Comparison of ENCODE assay signal across 2 cellular contexts in the genomic region with DNA sequence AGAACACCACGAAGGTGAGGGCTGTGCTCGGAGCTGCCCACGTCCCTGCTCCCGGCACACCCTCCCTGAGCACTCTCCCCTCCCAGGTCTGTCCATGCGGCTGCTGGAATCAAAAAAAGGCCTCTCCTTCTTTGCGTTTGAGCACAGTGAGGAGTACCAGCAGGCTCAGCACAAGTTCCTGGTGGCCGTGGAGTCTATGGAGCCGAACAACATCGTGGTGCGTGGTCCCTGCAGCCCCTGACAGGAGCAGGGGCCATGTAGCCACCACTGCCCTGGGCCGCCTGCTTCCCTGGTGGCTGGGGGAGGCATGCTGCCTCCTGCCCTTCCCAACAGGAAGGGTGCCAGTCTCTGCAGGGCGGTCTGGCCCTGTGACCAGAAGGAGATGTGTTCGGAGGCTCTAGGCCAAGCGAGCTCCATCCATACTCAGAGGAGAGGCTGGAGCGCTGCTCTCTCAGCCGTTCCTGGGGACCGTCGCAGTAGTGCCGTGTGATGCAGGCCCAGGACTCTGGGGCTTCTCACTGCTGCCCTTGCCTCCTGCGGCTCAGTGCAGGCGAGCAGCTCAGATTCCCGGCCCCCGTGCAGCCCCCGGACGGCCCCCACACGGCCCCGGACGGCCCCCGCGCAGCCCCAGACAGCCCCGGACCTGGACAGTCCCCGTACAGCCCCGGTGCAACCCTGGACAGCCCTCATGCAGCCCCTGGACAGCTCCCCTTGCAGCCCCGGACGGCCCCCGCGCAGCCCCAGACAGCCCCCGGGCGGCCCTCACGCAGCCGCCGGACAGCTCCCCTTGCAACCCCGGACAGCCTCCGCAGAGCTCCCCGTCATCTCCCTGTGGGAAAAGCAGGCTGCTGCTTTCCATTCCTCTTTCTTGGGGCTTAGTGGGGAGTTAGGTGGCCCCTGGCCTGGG.
TF ChIP-seq lines count a peak whose summit lies in the region.

No MANE protein-coding gene starts in this region.

TF ChIP-seq in A549, 52 proteins besides CTCF, POLR2A, EP300 and RAD21:
- TF ChIP-seq CBX8 (IDR thresholded peaks at IDR 0.05) (no peak), ZC3H11A (IDR thresholded peaks at IDR 0.05) (no peak), MYC (IDR thresholded peaks at IDR 0.05; ENCODE audit: borderline replicate concordance, low read length) (no peak), FOSB (CRISPR knock-in tag; IDR thresholded peaks at IDR 0.05) (no peak), ESRRA (IDR thresholded peaks at IDR 0.05; ENCODE audit: borderline replicate concordance, low read length) (no peak), CHD2 (IDR thresholded peaks at IDR 0.05; ENCODE audit: low read length, partially characterized antibody) (no peak), CBX2 (IDR thresholded peaks at IDR 0.05; ENCODE audit: borderline replicate concordance, low read depth) (no peak), NR3C1 (IDR thresholded peaks at IDR 0.05) (no peak), E2F6 (IDR thresholded peaks at IDR 0.05; ENCODE audit: borderline replicate concordance, low read depth) (no peak), EHMT2 (IDR thresholded peaks at IDR 0.05; ENCODE audit: low read depth) (no peak), REST (IDR thresholded peaks at IDR 0.05) (no peak)
- TF ChIP-seq, protein P1, sequence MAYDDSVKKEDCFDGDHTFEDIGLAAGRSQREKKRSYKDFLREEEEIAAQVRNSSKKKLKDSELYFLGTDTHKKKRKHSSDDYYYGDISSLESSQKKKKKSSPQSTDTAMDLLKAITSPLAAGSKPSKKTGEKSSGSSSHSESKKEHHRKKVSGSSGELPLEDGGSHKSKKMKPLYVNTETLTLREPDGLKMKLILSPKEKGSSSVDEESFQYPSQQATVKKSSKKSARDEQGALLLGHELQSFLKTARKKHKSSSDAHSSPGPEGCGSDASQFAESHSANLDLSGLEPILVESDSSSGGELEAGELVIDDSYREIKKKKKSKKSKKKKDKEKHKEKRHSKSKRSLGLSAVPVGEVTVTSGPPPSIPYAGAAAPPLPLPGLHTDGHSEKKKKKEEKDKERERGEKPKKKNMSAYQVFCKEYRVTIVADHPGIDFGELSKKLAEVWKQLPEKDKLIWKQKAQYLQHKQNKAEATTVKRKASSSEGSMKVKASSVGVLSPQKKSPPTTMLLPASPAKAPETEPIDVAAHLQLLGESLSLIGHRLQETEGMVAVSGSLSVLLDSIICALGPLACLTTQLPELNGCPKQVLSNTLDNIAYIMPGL (CRISPR knock-in tag; IDR thresholded peaks at IDR 0.05; ENCODE audit: borderline replicate concordance), result no peak

TF ChIP-seq in IMR-90, 13 proteins besides CTCF, POLR2A, EP300 and RAD21:
- TF ChIP-seq MAZ (IDR thresholded peaks at IDR 0.05; ENCODE audit: borderline replicate concordance, low read depth, low read length) (no peak), MXI1 (IDR thresholded peaks at IDR 0.05; ENCODE audit: borderline replicate concordance, low read depth, low read length) (no peak), RCOR1 (IDR thresholded peaks at IDR 0.05; ENCODE audit: insufficient replicate concordance, low read length) (no peak), MAFK (IDR thresholded peaks at IDR 0.05; ENCODE audit: low read depth, low read length) (no peak), ELK1 (IDR thresholded peaks at IDR 0.05; ENCODE audit: borderline replicate concordance, low read depth, low read length) (no peak), CHD1 (IDR thresholded peaks at IDR 0.05; ENCODE audit: low read depth, low read length) (no peak), CEBPB (IDR thresholded peaks at IDR 0.05; ENCODE audit: low read depth, low read length) (no peak), FOS (IDR thresholded peaks at IDR 0.05; ENCODE audit: low read depth, low read length) (no peak), NFE2L2 (IDR thresholded peaks at IDR 0.05; ENCODE audit: low read depth, low read length) (no peak), BHLHE40 (IDR thresholded peaks at IDR 0.05; ENCODE audit: low read depth, low read length) (no peak), RFX5 (IDR thresholded peaks at IDR 0.05; ENCODE audit: low read depth, low read length) (no peak), SMC3 (IDR thresholded peaks at IDR 0.05; ENCODE audit: low read depth, low read length) (no peak)
- TF ChIP-seq, protein P2, sequence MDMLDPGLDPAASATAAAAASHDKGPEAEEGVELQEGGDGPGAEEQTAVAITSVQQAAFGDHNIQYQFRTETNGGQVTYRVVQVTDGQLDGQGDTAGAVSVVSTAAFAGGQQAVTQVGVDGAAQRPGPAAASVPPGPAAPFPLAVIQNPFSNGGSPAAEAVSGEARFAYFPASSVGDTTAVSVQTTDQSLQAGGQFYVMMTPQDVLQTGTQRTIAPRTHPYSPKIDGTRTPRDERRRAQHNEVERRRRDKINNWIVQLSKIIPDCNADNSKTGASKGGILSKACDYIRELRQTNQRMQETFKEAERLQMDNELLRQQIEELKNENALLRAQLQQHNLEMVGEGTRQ (IDR thresholded peaks at IDR 0.05; ENCODE audit: low read depth, low read length), result no peak
TF ChIP-seq in IMR-90: peak in this region for 0.
